8 cellular contexts compared by ENCODE assay signal in the genomic region with DNA sequence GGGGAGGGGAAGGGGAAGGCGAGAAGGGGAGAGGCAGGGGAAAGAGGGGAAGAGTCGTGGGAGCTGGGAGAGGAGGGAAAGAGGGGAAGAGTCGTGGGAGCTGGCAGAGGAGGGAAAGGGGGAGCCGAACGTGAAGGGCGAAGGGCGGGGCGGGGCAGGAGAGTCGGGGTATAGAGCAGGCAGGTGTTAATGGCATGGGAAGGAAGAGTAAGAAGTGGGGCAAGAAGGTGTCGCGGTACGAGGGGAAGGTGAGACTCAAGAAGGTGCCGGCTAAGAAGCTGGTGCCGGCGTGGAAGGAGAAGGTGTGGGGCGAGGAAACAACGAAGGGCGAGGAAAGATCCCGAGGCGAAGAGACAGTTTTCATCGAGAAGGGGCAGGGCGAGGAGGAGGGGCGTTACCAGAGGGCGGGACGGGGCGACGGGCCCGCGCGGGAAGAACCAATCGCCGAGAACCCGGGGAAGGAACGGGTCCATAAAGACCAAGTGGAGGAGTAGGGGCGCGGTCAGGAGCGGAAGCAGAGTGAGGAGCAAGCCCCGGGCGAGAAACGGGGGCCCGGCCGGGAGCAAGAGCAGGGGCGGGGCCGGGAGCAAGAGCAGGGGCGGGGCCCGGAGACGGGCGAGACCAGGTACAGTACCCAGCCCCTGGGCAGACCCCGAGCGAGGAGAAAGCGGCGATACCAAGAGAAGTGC. TPM values are rescaled to one million over a fixed set of nuclear protein-coding genes. Genes with fewer than 3 reads are reported as not detected.
DNase-seq lines count a peak whose midpoint lies in the region; ATAC-seq, FAIRE-seq and TF ChIP-seq lines count a peak whose summit lies in the region.

No MANE protein-coding gene starts in this region.

- 0 to 1% (median 1%) methylated on average over 52 of the region's 52 CpGs for WGBS in adipose tissue, 3 donors
- 0 to 1% (median 1%) methylated on average over 52 of the region's 52 CpGs for WGBS in heart left ventricle, 4 donors

- TF ChIP-seq CTCF in heart left ventricle (IDR thresholded peaks at IDR 0.05) (no peak), type B pancreatic cell (conservative IDR thresholded peaks at IDR 0.05) (no peak)

- H3K9me3 Mint-ChIP-seq in type B pancreatic cell: no peaks in the 10 kb centered on the region

- H3K27me3 ChIP-seq in heart left ventricle: no peaks in the 10 kb centered on the region

- TF ChIP-seq POLR2A in GM12892 (IDR thresholded peaks at IDR 0.05; ENCODE audit: low read depth, low read length) (no peak), heart left ventricle (IDR thresholded peaks at IDR 0.05) (peak in 1 of 2 donors; percentile 36)

- ATAC-seq in HG02840 (IDR thresholded peaks at IDR 0.05; ENCODE audit: low FRiP score, unreplicated experiment): peak; percentile 66
- peak; percentile 91 to 94 (median 92) for ATAC-seq in heart left ventricle

- H3K4me3 ChIP-seq in heart left ventricle: peak overlapping the region; percentile 35 to 94 (median 74)

- H3K36me3 Mint-ChIP-seq in type B pancreatic cell: peaks cover 3% of the 10 kb centered on the region

- DNase-seq in GM12892 (ENCODE audit: insufficient read length) (peak; percentile 94), NCI-H1436 treated with DMSO at 0.1 percent for 48 hours (lab: John Stamatoyannopoulos, UW) (peak; percentile 91), T follicular helper cell (ENCODE audit: low read depth) (peak; percentile 92), heart left ventricle (peak; percentile 94 to 98 (median 97)), posterior cingulate gyrus (peak; percentile 92 to 99 (median 94)), type B pancreatic cell (ENCODE audit: extremely low spot score, unreplicated experiment) (peak; percentile 93)

- H3K36me3 ChIP-seq in heart left ventricle: peaks cover 0 to 9% (median 0%) of the 10 kb centered on the region in 9 donors

- peak overlapping the region; percentile 100 for H3K27ac Mint-ChIP-seq in type B pancreatic cell

- H3K9me3 ChIP-seq in heart left ventricle: no peaks in the 10 kb centered on the region

- intact Hi-C loops in heart left ventricle (cut with DNase I): loop anchor here (1.0 to 10.0 kb wide), 14 partner anchors 20 to 431 kb away; a partner anchor contains a TSS
- intact Hi-C loops in posterior cingulate gyrus (cut with DNase I): loop anchor here (1.0 to 5.0 kb wide), 3 partner anchors 38 to 434 kb away; a partner anchor contains a TSS

- no peak for FAIRE-seq in GM12892 (lab: Jason Lieb, UNC)

- H3K27me3 Mint-ChIP-seq in type B pancreatic cell: no peaks in the 10 kb centered on the region

- H3K4me1 ChIP-seq in heart left ventricle: peaks cover 0 to 12% (median 8%) of the 10 kb centered on the region in 12 donors

- peaks cover 11% of the 10 kb centered on the region for H3K4me1 Mint-ChIP-seq in type B pancreatic cell (ENCODE audit: unreplicated experiment)

- H3K27ac ChIP-seq in adipose tissue (ENCODE audit: low read depth, low read length) (peak overlapping the region; percentile 23), heart left ventricle (peak overlapping the region; percentile 85 to 98 (median 93))

- peak overlapping the region; percentile 98 for H3K4me3 Mint-ChIP-seq in type B pancreatic cell

RNA-seq across cellular contexts. Expression of a gene that starts 0.5 kb away (rescaled TPM):
- polyA plus RNA-seq in GM12892 (2012; ENCODE audit: missing spikeins): 2.0 TPM
- 1 to 10 TPM; 1.8 to 1.9 (median 1.9) TPM for polyA plus RNA-seq in adipose tissue
- total RNA-seq in heart left ventricle: 1 to 10 TPM in 6 of 9 donors, under 1 TPM in 3; 0.19 to 3.0 (median 1.9) TPM
- polyA plus RNA-seq in heart left ventricle: 1 to 10 TPM; 1.3 to 2.9 TPM
- total RNA-seq in type B pancreatic cell (ENCODE audit: low replicate concordance): 5.2 and 11.9 TPM in 2 replicates

RNA-seq across cellular contexts. Expression of a gene that starts 16.4 kb away (rescaled TPM):
- polyA plus RNA-seq in GM12892 (2012; ENCODE audit: missing spikeins): 0.28 TPM
- polyA plus RNA-seq in adipose tissue (10 to 100 TPM in 1 of 3 donors, 1 to 10 TPM in 2; 3.2 to 11.3 (median 4.0) TPM), heart left ventricle (1 to 10 TPM; 4.4 to 6.4 TPM)
- total RNA-seq in heart left ventricle (10 to 100 TPM in 4 of 9 donors, 1 to 10 TPM in 5; 3.1 to 23.6 (median 8.5) TPM), type B pancreatic cell (ENCODE audit: low replicate concordance) (5.2 and 14.4 TPM in 2 replicates)

RNA-seq across cellular contexts. Expression of a gene that starts 20.3 kb away (rescaled TPM):
- 24.5 TPM for polyA plus RNA-seq in GM12892 (2012; ENCODE audit: missing spikeins)
- polyA plus RNA-seq in adipose tissue: 10 to 100 TPM; 27.7 to 59.7 (median 28.3) TPM
- total RNA-seq in heart left ventricle: 10 to 100 TPM; 26.4 to 47.4 (median 31.9) TPM
- polyA plus RNA-seq in heart left ventricle: 100 to 1,000 TPM in 1 of 2 donors, 10 to 100 TPM in 1; 39.2 to 113 TPM
- total RNA-seq in type B pancreatic cell (ENCODE audit: low replicate concordance): 41.0 and 42.9 TPM in 2 replicates

RNA-seq across cellular contexts. Expression of a gene that starts 32.0 kb away (rescaled TPM):
- polyA plus RNA-seq in GM12892 (2012; ENCODE audit: missing spikeins): not detected
- polyA plus RNA-seq in adipose tissue (10 to 100 TPM in 2 of 3 donors, 1 to 10 TPM in 1; 3.5 to 41.2 (median 27.2) TPM), heart left ventricle (10 to 100 TPM; 12.2 to 54.2 TPM)
- total RNA-seq in heart left ventricle (10 to 100 TPM in 5 of 9 donors, 1 to 10 TPM in 3, not detected in 1; 3.5 to 73.1 (median 11.5) TPM), type B pancreatic cell (ENCODE audit: low replicate concordance) (46.8 and 270 TPM in 2 replicates)

RNA-seq across cellular contexts. Expression of a gene that starts 38.3 kb away (rescaled TPM):
- polyA plus RNA-seq in GM12892 (2012; ENCODE audit: missing spikeins): 151 TPM
- polyA plus RNA-seq in adipose tissue: 100 to 1,000 TPM; 138 to 486 (median 165) TPM
- total RNA-seq in heart left ventricle: 100 to 1,000 TPM; 237 to 690 (median 325) TPM
- polyA plus RNA-seq in heart left ventricle: 100 to 1,000 TPM; 186 to 663 TPM
- total RNA-seq in type B pancreatic cell (ENCODE audit: low replicate concordance): 159 and 176 TPM in 2 replicates

Comparison
In these comparisons a context has a peak if more than half of its experiments do, and no peak if none do; other contexts are left out.
1. Peak in every context shown above with its lines: DNase-seq, ATAC-seq, H3K4me3 ChIP-seq and H3K27ac ChIP-seq.